Comparison of ENCODE assay signal across 12 cellular contexts in the genomic region with DNA sequence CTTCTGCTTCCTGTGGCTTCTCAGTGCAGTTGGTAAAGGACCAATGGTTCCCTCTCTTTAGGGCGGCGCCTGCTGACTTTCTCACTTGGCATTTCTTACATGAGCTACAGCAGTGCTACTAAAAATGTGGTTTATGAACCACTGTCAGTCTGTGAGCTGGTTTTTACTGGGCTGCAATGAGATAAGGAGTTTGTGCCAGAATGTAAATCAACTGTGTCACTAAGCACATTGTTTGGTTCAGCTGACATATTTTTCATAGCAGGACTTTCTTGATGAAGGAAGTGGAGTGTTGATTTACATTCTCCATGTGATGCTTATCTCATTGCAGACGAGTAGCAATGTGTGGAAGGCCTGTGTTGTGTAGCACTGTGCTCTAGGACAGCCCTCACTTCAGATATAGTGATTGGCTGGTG.
DNase-seq lines count a peak whose midpoint lies in the region; ATAC-seq and TF ChIP-seq lines count a peak whose summit lies in the region.
"Had no signal": no experiment of that assay in that cellular context is flagged by ENCODE, and none has a peak within 500 bp of the region (broad histone marks: within the 10 kb centered on the region; RNA-seq: fewer than 3 reads in every experiment).

No MANE protein-coding gene starts in this region.

- peaks cover 8% of the 10 kb centered on the region; the same call in 1 of the 2 replicates for H3K4me1 Mint-ChIP-seq in WTC11

- CTCF ChIA-PET in WTC11 (lab: Charles Lee) = interaction anchor here (1.1 to 1.7 kb wide), 2 partner anchors 41 to 721 kb away, joined by 3 to 5 read pairs; no protein-coding TSS in a partner anchor

- TF ChIP-seq CTCF in WTC11 (IDR thresholded peaks at IDR 0.05) = no peak

- DNase-seq in A172 (ENCODE audit: low spot score) (peak; percentile 91), HS-5 (ENCODE audit: low read depth) (peak; percentile 28), amniotic stem cell (lab: John Stamatoyannopoulos, UW) (peak; percentile 27), kidney glomerular epithelial cell (lab: John Stamatoyannopoulos, UW) (peak; percentile 35), WTC11 (ENCODE audit: low spot score) (no peak), ACHN (no peak), NCI-H1417 treated with DMSO at 0.1 percent for 48 hours (lab: John Stamatoyannopoulos, UW) (no peak)
- DNase-seq: activated CD4-positive, alpha-beta T cell treated with anti-CD3 and anti-CD28 coated beads for 4 hours; activated naive CD4-positive, alpha-beta T cell treated with Interleukin-2 at 50 U/mL for 16 hours; AML-193 had no signal

- H3K27me3 Mint-ChIP-seq in WTC11 (ENCODE audit: low read depth) = no peaks in the 10 kb centered on the region; the same call in 1 of the 2 replicates

- in situ Hi-C loops in ACHN (cut with HindIII; ENCODE audit: low pct_ligation_motif_present, low pct_unique_long_range_greater_than_20kb, low sequenced_read_pairs) = no loop called here

- no peaks in the 10 kb centered on the region for H3K9me3 Mint-ChIP-seq in WTC11

- no peak overlapping the region for H3K27ac Mint-ChIP-seq in WTC11

- no peaks in the 10 kb centered on the region for H3K36me3 Mint-ChIP-seq in WTC11

- ATAC-seq in WTC11 (no peak), GM21737 (IDR thresholded peaks at IDR 0.05; ENCODE audit: unreplicated experiment) (no peak)
- ATAC-seq: HCT116 had no signal

- no peak overlapping the region for H3K4me3 Mint-ChIP-seq in WTC11

- POLR2A ChIA-PET in WTC11 (lab: Charles Lee) = no interaction called here

TF ChIP-seq in WTC11, 78 proteins besides CTCF, POLR2A, EP300 and RAD21:
- no peak for TF ChIP-seq NFE2L1 (CRISPR knock-in tag; IDR thresholded peaks at IDR 0.05)
- TF ChIP-seq ERG (CRISPR knock-in tag; IDR thresholded peaks at IDR 0.05) = no peak
- TF ChIP-seq EMX1 (CRISPR knock-in tag; IDR thresholded peaks at IDR 0.05) = no peak
- TF ChIP-seq ZNF512 (CRISPR knock-in tag; IDR thresholded peaks at IDR 0.05; ENCODE audit: borderline replicate concordance) = no peak
- TF ChIP-seq IRF2 (CRISPR knock-in tag; IDR thresholded peaks at IDR 0.05; ENCODE audit: borderline replicate concordance, low read depth) = no peak

Comparison
In these comparisons a context has a peak if more than half of its experiments do, and no peak if none do; other contexts are left out.
1. DNase-seq: peak in A172 (single experiment), HS-5 (single experiment), amniotic stem cell (single experiment) and kidney glomerular epithelial cell (single experiment); none in WTC11 (single experiment), ACHN (single experiment) and NCI-H1417 treated with DMSO at 0.1 percent for 48 hours (single experiment).